ENCODE assay signal across 1 cellular context in the genomic region with DNA sequence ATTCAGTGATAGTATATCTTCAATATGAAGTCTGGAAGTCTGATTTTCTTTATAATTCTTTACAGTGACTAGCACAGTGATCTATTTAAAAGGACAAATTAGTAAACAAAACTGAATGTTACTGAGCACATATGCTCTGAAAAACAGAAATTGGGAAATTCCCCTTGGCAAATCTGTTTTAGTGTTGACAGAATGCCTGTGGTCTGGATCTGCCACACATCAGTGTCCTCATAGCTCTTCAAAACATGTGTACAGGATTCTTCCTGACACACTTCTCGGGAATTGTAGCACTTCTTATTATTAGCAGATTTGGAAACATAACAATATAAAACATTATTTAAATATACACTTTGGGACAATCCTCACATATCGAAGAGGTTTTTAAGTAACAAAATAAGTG.
TF ChIP-seq lines count a peak whose summit lies in the region.

No MANE protein-coding gene starts in this region.

TF ChIP-seq in IMR-90, 13 proteins besides CTCF, POLR2A, EP300 and RAD21 (continued from another document):
- TF ChIP-seq, protein P1, sequence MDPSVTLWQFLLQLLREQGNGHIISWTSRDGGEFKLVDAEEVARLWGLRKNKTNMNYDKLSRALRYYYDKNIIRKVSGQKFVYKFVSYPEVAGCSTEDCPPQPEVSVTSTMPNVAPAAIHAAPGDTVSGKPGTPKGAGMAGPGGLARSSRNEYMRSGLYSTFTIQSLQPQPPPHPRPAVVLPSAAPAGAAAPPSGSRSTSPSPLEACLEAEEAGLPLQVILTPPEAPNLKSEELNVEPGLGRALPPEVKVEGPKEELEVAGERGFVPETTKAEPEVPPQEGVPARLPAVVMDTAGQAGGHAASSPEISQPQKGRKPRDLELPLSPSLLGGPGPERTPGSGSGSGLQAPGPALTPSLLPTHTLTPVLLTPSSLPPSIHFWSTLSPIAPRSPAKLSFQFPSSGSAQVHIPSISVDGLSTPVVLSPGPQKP (IDR thresholded peaks at IDR 0.05; ENCODE audit: borderline replicate concordance, low read depth, low read length) = no peak
- TF ChIP-seq BHLHE40 (IDR thresholded peaks at IDR 0.05; ENCODE audit: low read depth, low read length) (no peak), MXI1 (IDR thresholded peaks at IDR 0.05; ENCODE audit: borderline replicate concordance, low read depth, low read length) (no peak), MAFK (IDR thresholded peaks at IDR 0.05; ENCODE audit: low read depth, low read length) (no peak), MAZ (IDR thresholded peaks at IDR 0.05; ENCODE audit: borderline replicate concordance, low read depth, low read length) (no peak), RFX5 (IDR thresholded peaks at IDR 0.05; ENCODE audit: low read depth, low read length) (no peak), NFE2L2 (IDR thresholded peaks at IDR 0.05; ENCODE audit: low read depth, low read length) (no peak), RCOR1 (IDR thresholded peaks at IDR 0.05; ENCODE audit: insufficient replicate concordance, low read length) (no peak)
- TF ChIP-seq, protein P2, sequence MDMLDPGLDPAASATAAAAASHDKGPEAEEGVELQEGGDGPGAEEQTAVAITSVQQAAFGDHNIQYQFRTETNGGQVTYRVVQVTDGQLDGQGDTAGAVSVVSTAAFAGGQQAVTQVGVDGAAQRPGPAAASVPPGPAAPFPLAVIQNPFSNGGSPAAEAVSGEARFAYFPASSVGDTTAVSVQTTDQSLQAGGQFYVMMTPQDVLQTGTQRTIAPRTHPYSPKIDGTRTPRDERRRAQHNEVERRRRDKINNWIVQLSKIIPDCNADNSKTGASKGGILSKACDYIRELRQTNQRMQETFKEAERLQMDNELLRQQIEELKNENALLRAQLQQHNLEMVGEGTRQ (IDR thresholded peaks at IDR 0.05; ENCODE audit: low read depth, low read length) = no peak
